8 cellular contexts compared by ENCODE assay signal in the genomic region with DNA sequence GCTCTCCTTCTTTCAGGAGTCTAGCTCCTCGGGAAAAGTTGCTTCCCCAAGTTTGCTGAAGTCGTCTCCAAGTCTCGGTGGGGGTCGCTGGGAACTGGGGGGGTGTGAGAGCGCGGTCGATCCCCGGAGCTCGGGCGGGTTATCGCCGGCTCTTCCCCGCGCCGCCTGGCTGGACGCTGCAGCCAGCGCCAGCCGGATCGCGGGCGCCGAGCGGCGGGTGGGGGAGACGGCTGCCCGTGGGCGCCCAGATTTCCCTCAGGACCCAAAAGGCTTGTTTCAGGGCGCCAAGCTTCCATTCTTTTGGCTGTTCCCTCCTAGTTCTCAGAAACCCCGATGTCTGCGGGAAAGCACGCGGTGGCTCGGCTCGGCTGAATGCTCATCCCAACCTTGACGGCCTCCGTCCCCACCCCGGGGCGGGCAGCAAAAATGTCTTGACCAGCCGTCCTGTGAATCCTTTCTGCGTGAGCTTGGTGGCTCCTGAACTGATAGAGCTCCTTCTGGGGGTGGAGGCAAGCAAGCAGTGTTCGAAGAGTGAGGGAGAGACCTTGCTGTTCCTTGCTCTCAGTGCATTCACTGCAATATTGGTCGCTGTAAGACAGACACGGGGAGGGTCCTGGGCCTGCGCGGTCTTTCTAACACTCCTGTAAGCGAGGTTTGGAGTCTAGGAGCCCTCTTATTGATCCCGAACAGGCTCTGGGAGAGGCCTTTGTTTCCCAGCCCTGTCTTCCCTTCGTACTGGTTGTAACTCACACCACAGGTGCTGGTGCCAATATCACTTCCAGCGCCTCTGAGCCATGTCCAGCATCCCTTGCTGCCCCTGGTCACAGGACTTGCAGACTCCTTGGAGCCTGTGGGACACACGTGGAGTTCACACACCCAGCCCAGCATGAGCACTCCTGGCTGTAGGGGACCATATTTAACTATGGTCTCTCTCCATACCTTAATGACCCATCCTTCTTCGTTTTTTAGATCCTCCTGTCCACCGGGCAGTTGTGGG. TPM values are rescaled to one million over a fixed set of nuclear protein-coding genes. Genes with fewer than 3 reads are reported as not detected.
DNase-seq lines count a peak whose midpoint lies in the region; ATAC-seq, FAIRE-seq and TF ChIP-seq lines count a peak whose summit lies in the region.

No MANE protein-coding gene starts in this region.

- no peaks in the 10 kb centered on the region for H3K9me3 Mint-ChIP-seq in mesothelial cell of epicardium

- peak overlapping the region; percentile 67; the same call in 1 of the 2 replicates for H3K9ac ChIP-seq in ES-I3 (ENCODE audit: low read depth, low read length)
- H3K9ac ChIP-seq in NT2/D1 (ENCODE audit: insufficient read length, low read depth) = peak overlapping the region; percentile 56

- peaks cover 80% of the 10 kb centered on the region for H3K27me3 ChIP-seq in NT2/D1 (ENCODE audit: insufficient read depth, insufficient read length)
- peaks cover 65% of the 10 kb centered on the region for H3K27me3 ChIP-seq in ectodermal cell (ENCODE audit: control insufficient read depth, insufficient read depth, low read length, poor library complexity, severe bottlenecking)
- no peaks in the 10 kb centered on the region for H3K27me3 ChIP-seq in uterus

- no peaks in the 10 kb centered on the region for H3K36me3 ChIP-seq in ES-I3 (ENCODE audit: insufficient read depth, low read length)
- H3K36me3 ChIP-seq in NT2/D1 (ENCODE audit: insufficient read depth, insufficient read length, low read length) = no peaks in the 10 kb centered on the region
- H3K36me3 ChIP-seq in ectodermal cell (ENCODE audit: control insufficient read depth, insufficient read depth, low read length) = peaks cover 20% of the 10 kb centered on the region
- no peaks in the 10 kb centered on the region for H3K36me3 ChIP-seq in uterus

- no peaks in the 10 kb centered on the region for H3K36me3 Mint-ChIP-seq in mesothelial cell of epicardium

- no peak for ATAC-seq in GM18511 (IDR thresholded peaks at IDR 0.05; ENCODE audit: unreplicated experiment)

- WGBS in ectodermal cell, 2 experiments = 4% methylated on average over 51 to 52 of the region's 52 CpGs

- DNase-seq in NT2/D1 (ENCODE audit: low read depth, low spot score) (no peak), mesothelial cell of epicardium (ENCODE audit: low spot score in 2 of 2, unreplicated experiment in 2 of 2) (no peak), uterus (peak in 1 of 2 donors; percentile 62), H54 (ENCODE audit: insufficient read length, low spot score) (no peak), NCI-H510A treated with DMSO at 0.1 percent for 48 hours (lab: John Stamatoyannopoulos, UW) (no peak)

- intact Hi-C loops in uterus (cut with DNase I; ENCODE audit: low total_unique reads) = loop anchor here (10.0 kb wide), 1 partner anchor 63 kb away; no protein-coding TSS in a partner anchor

- H3K4me1 Mint-ChIP-seq in mesothelial cell of epicardium = peaks cover 14% of the 10 kb centered on the region

- no peak overlapping the region for H3K27ac Mint-ChIP-seq in mesothelial cell of epicardium

- no peak for TF ChIP-seq CTCF in mesothelial cell of epicardium (IDR thresholded peaks at IDR 0.05; ENCODE audit: unreplicated experiment)
- TF ChIP-seq CTCF in uterus (IDR thresholded peaks at IDR 0.05) = no peak

- peak overlapping the region; percentile 68 for H3K4me3 Mint-ChIP-seq in mesothelial cell of epicardium

- H3K27me3 Mint-ChIP-seq in mesothelial cell of epicardium (ENCODE audit: low read depth) = peaks cover 95% of the 10 kb centered on the region

- FAIRE-seq in H54 (lab: Jason Lieb, UNC) = no peak

- H3K27ac ChIP-seq in ectodermal cell (ENCODE audit: insufficient read depth, low read depth, low read length, poor library complexity, severe bottlenecking) (no peak overlapping the region), uterus (peak overlapping the region; percentile 99 to 100)

- peak in 1 of 2 donors; percentile 45 for TF ChIP-seq POLR2A in uterus (IDR thresholded peaks at IDR 0.05)
- TF ChIP-seq POLR2A in H54 (IDR thresholded peaks at IDR 0.05; ENCODE audit: low read depth, low read length) = no peak

- peak overlapping the region; percentile 60 for H3K4me3 ChIP-seq in NT2/D1 (ENCODE audit: insufficient read length, low read depth)
- peak overlapping the region; percentile 92 for H3K4me3 ChIP-seq in ectodermal cell (ENCODE audit: insufficient read depth, low read depth, low read length)
- peak overlapping the region; percentile 98 for H3K4me3 ChIP-seq in uterus

- H3K9me3 ChIP-seq in ES-I3 (ENCODE audit: control insufficient read depth, insufficient read depth, low read length) = no peaks in the 10 kb centered on the region
- no peaks in the 10 kb centered on the region for H3K9me3 ChIP-seq in NT2/D1 (ENCODE audit: insufficient read depth, low read length)
- no peaks in the 10 kb centered on the region for H3K9me3 ChIP-seq in ectodermal cell (ENCODE audit: control insufficient read depth, low read length)
- H3K9me3 ChIP-seq in uterus = no peaks in the 10 kb centered on the region

- H3K4me1 ChIP-seq in ES-I3 (ENCODE audit: insufficient read depth, low read length) (peaks cover 5% of the 10 kb centered on the region; the same call in 1 of the 2 replicates), NT2/D1 (ENCODE audit: insufficient read depth, insufficient read length) (peaks cover 6% of the 10 kb centered on the region), ectodermal cell (ENCODE audit: control insufficient read depth, insufficient read depth, low read length) (peaks cover 61% of the 10 kb centered on the region), uterus (peaks cover 2 to 16% of the 10 kb centered on the region in 2 donors)

RNA-seq across cellular contexts. Expression of a gene that starts 1.8 kb away (rescaled TPM):
- 30.2 TPM for polyA plus RNA-seq in ectodermal cell (2013, experiment 1 of 4)
- polyA plus RNA-seq in ectodermal cell (2013, experiment 2 of 4) = 46.1 TPM
- polyA plus RNA-seq in ectodermal cell (2013, experiment 3 of 4) = 26.6 TPM
- polyA plus RNA-seq in ectodermal cell (2013, experiment 4 of 4) = 30.9 TPM
- total RNA-seq in mesothelial cell of epicardium = not detected in 3 replicates
- 100 to 1,000 TPM in 3 of 4 donors, 10 to 100 TPM in 1; 25.5 to 302 (median 151) TPM for total RNA-seq in uterus

Comparison
In these comparisons a context has a peak if more than half of its experiments do, and no peak if none do; other contexts are left out.
1. RNA of a gene that starts 1.8 kb away (total RNA-seq): 25.5 to 302 TPM in uterus; not detected in mesothelial cell of epicardium; every median in the first group is over 10 times any median in the second.
2. Peak in every context shown above with its lines, with median percentiles within 50 percentile points of each other: H3K4me3 ChIP-seq.